In the genomic region with DNA sequence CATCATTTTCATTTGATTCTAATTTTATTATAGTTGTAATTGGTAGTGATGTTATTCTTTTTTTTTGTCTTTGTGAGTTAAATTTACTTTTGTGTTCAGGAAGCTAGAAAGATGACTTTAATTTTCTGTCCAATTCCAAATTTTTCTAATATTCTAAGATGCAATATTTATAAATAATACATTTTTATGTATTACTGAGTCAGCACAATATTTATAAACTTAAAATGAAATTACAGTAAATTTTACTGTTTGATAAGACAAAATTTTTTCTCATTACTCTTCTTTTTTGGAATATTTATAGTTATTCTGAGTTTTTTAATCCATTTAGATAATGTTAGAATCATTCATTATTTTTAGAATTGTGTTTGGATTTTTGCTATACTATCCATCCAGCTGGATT, we compare ENCODE assay signal across 25 cellular contexts.
"Had no signal": no experiment of that assay in that cellular context is flagged by ENCODE, and none has a peak within 500 bp of the region (broad histone marks: within the 10 kb centered on the region; RNA-seq: fewer than 3 reads in every experiment).

No MANE protein-coding gene starts in this region.

- H3K9me3 ChIP-seq: ovary, psoas muscle, stomach, thoracic aorta, thyroid gland, tibial nerve, upper lobe of left lung, vagina had no signal

- H3K27ac ChIP-seq: neural progenitor cell, ovary, parathyroid adenoma, psoas muscle, skin epidermis, stomach, thoracic aorta, thyroid gland, tibial nerve, upper lobe of left lung, vagina had no signal

- ATAC-seq: natural killer cell; psoas muscle; right cardiac atrium; sciatic nerve; stimulated activated effector memory CD8-positive, alpha-beta T cell treated with anti-CD3 and anti-CD28 coated beads, Interleukin-12 subunit alpha, Interleukin-12 subunit beta, amount 100 ng/mL, for 72 hours; stimulated activated naive B cell treated with anti-CD40 and anti-IgM and Interleukin-4, amounts not matched to agents 10 μg/mL and 1 μg/mL and 100 μg/mL, for 72 hours had no signal

- H3K36me3 ChIP-seq: neural progenitor cell, ovary, stomach, thoracic aorta, thyroid gland, tibial nerve, upper lobe of left lung, vagina had no signal

- H3K79me2 ChIP-seq: parathyroid adenoma had no signal

- DNase-seq: natural killer cell; occipital lobe; ovary; posterior cingulate gyrus; psoas muscle; right cardiac atrium; stimulated activated CD4-positive, alpha-beta T cell treated with anti-CD3 and anti-CD28 coated beads, Interleukin-15, amount 100 ng/mL, for 24 hours; stimulated activated CD4-positive, alpha-beta T cell treated with anti-CD3 and anti-CD28 coated beads, Interleukin-2, amount 100 ng/mL, for 24 hours; stimulated activated CD4-positive, alpha-beta T cell treated with anti-CD3 and anti-CD28 coated beads, Interleukin-2, amount 100 ng/mL, for 48 hours; stimulated activated CD4-positive, alpha-beta T cell treated with anti-CD3 and anti-CD28 coated beads, Interleukin-4, amount 100 ng/mL, for 24 hours; stimulated activated naive B cell treated with anti-CD40 and anti-IgM and Interleukin-4, amounts not matched to agents 10 μg/mL and 1 μg/mL and 100 μg/mL, for 72 hours; stimulated activated naive CD4-positive, alpha-beta T cell treated with Interleukin-2 at 50 U/mL for 16 hours; stomach; thyroid gland; trophoblast cell; upper lobe of left lung had no signal

- H3K9ac ChIP-seq: neural progenitor cell, parathyroid adenoma had no signal

- FAIRE-seq: urothelium cell line had no signal

- H3K4me2 ChIP-seq: neural progenitor cell had no signal

- H3K27me3 ChIP-seq: neural progenitor cell, ovary, stomach, thyroid gland, tibial nerve, upper lobe of left lung, vagina had no signal

- H2AFZ ChIP-seq: neural progenitor cell, parathyroid adenoma had no signal

- H3K4me3 ChIP-seq: neural progenitor cell, ovary, psoas muscle, skin epidermis, stomach, thoracic aorta, thyroid gland, tibial nerve, upper lobe of left lung, vagina had no signal

- H3K4me1 ChIP-seq: neural progenitor cell, parathyroid adenoma, psoas muscle, stomach, thyroid gland, tibial nerve, upper lobe of left lung, vagina had no signal
